8 cellular contexts compared by ENCODE assay signal in the genomic region with DNA sequence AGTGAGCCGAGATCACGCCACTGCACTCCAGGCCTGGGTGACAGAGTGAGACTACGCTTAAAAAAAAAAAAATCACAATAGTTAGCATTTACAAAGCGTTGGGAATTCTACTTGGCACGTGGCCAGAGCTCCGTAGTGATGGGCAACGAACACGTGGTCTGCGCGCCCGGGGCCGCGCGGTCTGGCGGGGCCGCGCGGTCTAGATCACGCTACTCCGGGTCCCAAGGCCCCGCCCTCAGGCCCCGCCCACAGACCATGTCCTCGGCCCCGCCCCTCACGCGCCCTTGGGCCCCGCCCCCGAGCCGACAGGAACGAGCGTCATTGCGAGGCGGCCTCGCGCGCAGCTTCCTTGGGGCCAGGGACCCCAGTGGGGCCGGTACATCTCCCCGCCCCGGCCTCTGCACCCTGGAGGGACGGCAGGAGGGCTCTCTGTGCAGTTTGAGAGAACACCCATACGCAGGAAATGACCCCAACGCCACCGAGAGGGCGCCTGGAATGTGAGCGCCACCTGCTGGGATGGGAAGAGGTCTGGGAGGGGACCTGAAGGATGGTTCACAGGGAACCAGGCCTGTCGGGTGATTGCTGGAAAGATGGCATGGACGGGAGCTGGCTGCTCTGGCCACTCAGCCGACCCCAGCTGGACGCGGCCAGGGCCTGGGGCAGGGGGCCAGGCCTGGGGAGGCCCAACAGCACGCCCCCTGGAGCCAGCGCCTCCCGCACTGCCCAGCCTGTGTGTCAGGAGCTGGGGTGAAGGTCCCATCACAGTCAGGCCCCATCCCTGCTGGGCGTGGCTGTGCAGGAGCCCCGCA. TPM values are rescaled to one million over a fixed set of nuclear protein-coding genes. Genes with fewer than 3 reads are reported as not detected.
DNase-seq lines count a peak whose midpoint lies in the region; ATAC-seq and TF ChIP-seq lines count a peak whose summit lies in the region.

No MANE protein-coding gene starts in this region.

- H3K4me1 ChIP-seq in ACC112 (ENCODE audit: control insufficient read depth, insufficient read depth, low read length, unreplicated experiment), result peaks cover 10% of the 10 kb centered on the region

- H3K4me1 Mint-ChIP-seq in activated B cell treated with CpG ODN at 0.5 μM for 24 hours, result peaks cover 34% of the 10 kb centered on the region

- POLR2A ChIA-PET in activated B cell treated with CpG ODN at 0.5 μM for 24 hours (lab: Charles Lee), result interaction anchor here (0.6 to 4.3 kb wide), 24 partner anchors 8 to 1911 kb away, joined by 3 to 50 read pairs (median 4); partner anchors contain the start of genes BET1L, GATD1, HRAS and LRRC56

- peaks cover 9% of the 10 kb centered on the region for H3K36me3 Mint-ChIP-seq in activated B cell treated with CpG ODN at 0.5 μM for 24 hours (ENCODE audit: low read depth)

- H3K9me3 Mint-ChIP-seq in activated B cell treated with CpG ODN at 0.5 μM for 24 hours, result no peaks in the 10 kb centered on the region

- H3K4me3 ChIP-seq in ACC112 (ENCODE audit: low read depth, low read length) (peak overlapping the region; percentile 89), cardiac fibroblast (replicated peaks in 1 of 2; ENCODE audit: low read depth in 2 of 2, low read length in 2 of 2) (peak overlapping the region; percentile 63 to 69)

- TF ChIP-seq CTCF in activated B cell treated with CpG ODN at 0.5 μM for 24 hours (IDR thresholded peaks at IDR 0.05), result no peak
- TF ChIP-seq CTCF in cardiac fibroblast (IDR thresholded peaks at IDR 0.05; ENCODE audit: low read depth, low read length), result peak; percentile 90

- peak overlapping the region; percentile 94 for H3K4me3 Mint-ChIP-seq in activated B cell treated with CpG ODN at 0.5 μM for 24 hours

- H3K27ac ChIP-seq in ACC112 (ENCODE audit: low read depth, low read length), result peak overlapping the region; percentile 61

- ATAC-seq in GM18861 (IDR thresholded peaks at IDR 0.05; ENCODE audit: unreplicated experiment), result peak; percentile 40
- ATAC-seq in HG03159 (IDR thresholded peaks at IDR 0.05; ENCODE audit: unreplicated experiment), result peak; percentile 51
- peak; percentile 75 for ATAC-seq in activated B cell treated with CpG ODN at 0.5 μM for 24 hours (ENCODE audit: low read depth)

- H3K27me3 Mint-ChIP-seq in activated B cell treated with CpG ODN at 0.5 μM for 24 hours, result no peaks in the 10 kb centered on the region

- peaks cover 19% of the 10 kb centered on the region for H3K79me2 ChIP-seq in ACC112 (ENCODE audit: control insufficient read depth, insufficient read depth, low read length, unreplicated experiment)

- intact Hi-C loops in activated B cell treated with CpG ODN at 0.5 μM for 24 hours (cut with micrococcal nuclease), result loop anchor here (1.0 to 5.0 kb wide), 6 partner anchors 33 to 241 kb away; partner anchors contain the start of genes BET1L, PSMD13, RIC8A and SIRT3

- no peak overlapping the region for H2AFZ ChIP-seq in ACC112 (ENCODE audit: low read length, unreplicated experiment)

- H3K27me3 ChIP-seq in ACC112 (ENCODE audit: insufficient read depth, low read length), result no peaks in the 10 kb centered on the region

- CTCF ChIA-PET in activated B cell treated with CpG ODN at 0.5 μM for 24 hours (lab: Charles Lee), result interaction anchor here (0.5 to 2.8 kb wide), 9 partner anchors 8 to 240 kb away, joined by 3 to 8 read pairs (median 3); partner anchors contain the start of genes BET1L, RIC8A and RNH1

- H3K27ac Mint-ChIP-seq in activated B cell treated with CpG ODN at 0.5 μM for 24 hours, result peak overlapping the region; percentile 95

- DNase-seq in NCI-H2227 (lab: John Stamatoyannopoulos, UW; ENCODE audit: unreplicated experiment) (peak; percentile 99), activated B cell treated with CpG ODN at 0.5 μM for 24 hours (peak; percentile 97), cardiac fibroblast (ENCODE audit: low read depth in 2 of 2) (peak; percentile 94 to 96), islet precursor cell (peak; percentile 95)
- peak; percentile 90 to 97 for DNase-seq in stimulated activated CD4-positive, alpha-beta T cell treated with anti-CD3 and anti-CD28 coated beads, Interleukin-12 subunit alpha, Interleukin-12 subunit beta, amount 100 ng/mL, for 24 hours (ENCODE audit: low read depth in 2 of 2)

- H3K36me3 ChIP-seq in ACC112 (ENCODE audit: insufficient read depth, low read length), result no peaks in the 10 kb centered on the region

RNA-seq across cellular contexts. Expression of gene PTDSS2, which starts 2.0 kb away (rescaled TPM):
- 17.8 and 22.0 TPM in 2 replicates for total RNA-seq in activated B cell treated with CpG ODN at 0.5 μM for 24 hours

RNA-seq across cellular contexts. Expression of gene ANO9, which starts 6.3 kb away (rescaled TPM):
- total RNA-seq in activated B cell treated with CpG ODN at 0.5 μM for 24 hours, result 37.2 and 46.1 TPM in 2 replicates

RNA-seq across cellular contexts. Expression of gene SIGIRR, which starts 33.3 kb away (rescaled TPM):
- 19.8 and 24.2 TPM in 2 replicates for total RNA-seq in activated B cell treated with CpG ODN at 0.5 μM for 24 hours

RNA-seq across cellular contexts. Expression of gene PKP3, which starts 54.1 kb away (rescaled TPM):
- total RNA-seq in activated B cell treated with CpG ODN at 0.5 μM for 24 hours, result 0.18 TPM in 1 of 2 replicates, not detected in the other

RNA-seq across cellular contexts. Expression of gene RNH1, which starts 58.9 kb away (rescaled TPM):
- 101 and 103 TPM in 2 replicates for total RNA-seq in activated B cell treated with CpG ODN at 0.5 μM for 24 hours

Comparison
In these comparisons a context has a peak if more than half of its experiments do, and no peak if none do; other contexts are left out.
1. Peak in every context shown above with its lines: DNase-seq, ATAC-seq, H3K4me3 ChIP-seq and H3K27ac ChIP-seq.